ENCODE assay signal across 29 cellular contexts in genomic region chr1:199705825-199706224, GRCh38.
DNase-seq lines count a peak whose midpoint lies in the region; ATAC-seq lines count a peak whose summit lies in the region.
"Had no signal": no experiment of that assay in that cellular context is flagged by ENCODE, and none has a peak within 500 bp of the region (broad histone marks: within the 10 kb centered on the region; RNA-seq: fewer than 3 reads in every experiment).

No MANE protein-coding gene starts in this region.

- peak; percentile 30 for ATAC-seq in activated CD4-positive, alpha-beta T cell treated with anti-CD3 and anti-CD28 coated beads for 36 hours
- ATAC-seq in activated naive CD8-positive, alpha-beta T cell treated with anti-CD3 and anti-CD28 coated beads, Interleukin-2, amount 50 U/mL, for 24 hours = peak; percentile 87
- ATAC-seq in stimulated activated naive CD8-positive, alpha-beta T cell treated with anti-CD3 and anti-CD28 coated beads, Interleukin-15, Interleukin-2, amounts not matched to agents 100 U/mL and 50 U/mL, for 24 hours = peak; percentile 78
- no peak for ATAC-seq in stimulated activated naive CD8-positive, alpha-beta T cell treated with anti-CD3 and anti-CD28 coated beads, Interleukin-15, amount 100 ng/mL, for 72 hours
- ATAC-seq: A549; CD8-positive, alpha-beta T cell had no signal

- DNase-seq in activated CD4-positive, alpha-beta T cell treated with anti-CD3 and anti-CD28 coated beads for 36 hours = no peak
- DNase-seq in activated CD4-positive, alpha-beta T cell treated with anti-CD3 and anti-CD28 coated beads for 1 hour = no peak
- no peak for DNase-seq in activated naive CD8-positive, alpha-beta T cell treated with anti-CD3 and anti-CD28 coated beads, Interleukin-2, amount 50 U/mL, for 24 hours
- DNase-seq in activated naive CD8-positive, alpha-beta T cell treated with anti-CD3 and anti-CD28 coated beads for 36 hours = no peak
- no peak for DNase-seq in stimulated activated naive CD8-positive, alpha-beta T cell treated with anti-CD3 and anti-CD28 coated beads, Interleukin-15, Interleukin-2, amounts not matched to agents 100 U/mL and 50 U/mL, for 24 hours
- no peak for DNase-seq in stimulated activated naive CD8-positive, alpha-beta T cell treated with anti-CD3 and anti-CD28 coated beads, Interleukin-15, amount 100 ng/mL, for 72 hours
- DNase-seq: 8988T; ACHN; AML-193; BE2C; C1 segment of cervical spinal cord; Caco-2; Calu3; CD4-positive, alpha-beta memory T cell; CD4-positive, alpha-beta T cell; CD4-positive, CD25-positive, alpha-beta regulatory T cell; CD8-positive, alpha-beta memory T cell; CD8-positive, alpha-beta T cell; COR-L47; DMS 273 treated with DMSO at 0.1 percent for 48 hours; DMS153; DMS53; DMS79; DMS79 treated with DMSO at 0.1 percent for 48 hours; DND-41; EL had no signal

- CTCF ChIA-PET in activated CD4-positive, alpha-beta T cell treated with anti-CD3 and anti-CD28 coated beads for 36 hours (lab: Charles Lee) = no interaction called here

- no peaks in the 10 kb centered on the region for H3K4me1 Mint-ChIP-seq in activated CD4-positive, alpha-beta T cell treated with anti-CD3 and anti-CD28 coated beads for 36 hours
- peaks cover 3% of the 10 kb centered on the region for H3K4me1 Mint-ChIP-seq in activated naive CD8-positive, alpha-beta T cell treated with anti-CD3 and anti-CD28 coated beads, Interleukin-2, amount 50 U/mL, for 24 hours
- no peaks in the 10 kb centered on the region for H3K4me1 Mint-ChIP-seq in activated naive CD8-positive, alpha-beta T cell treated with anti-CD3 and anti-CD28 coated beads for 36 hours
- H3K4me1 Mint-ChIP-seq in stimulated activated naive CD8-positive, alpha-beta T cell treated with anti-CD3 and anti-CD28 coated beads, Interleukin-15, amount 100 ng/mL, for 72 hours = no peaks in the 10 kb centered on the region
- H3K4me1 Mint-ChIP-seq: B cell; CD4-positive, CD25-positive, alpha-beta regulatory T cell had no signal

- H3K27me3 Mint-ChIP-seq in activated CD4-positive, alpha-beta T cell treated with anti-CD3 and anti-CD28 coated beads for 36 hours = peaks cover 5% of the 10 kb centered on the region
- H3K27me3 Mint-ChIP-seq in activated naive CD8-positive, alpha-beta T cell treated with anti-CD3 and anti-CD28 coated beads, Interleukin-2, amount 50 U/mL, for 24 hours = peaks cover 2% of the 10 kb centered on the region
- H3K27me3 Mint-ChIP-seq in activated naive CD8-positive, alpha-beta T cell treated with anti-CD3 and anti-CD28 coated beads for 36 hours = peaks cover 12% of the 10 kb centered on the region
- peaks cover 7% of the 10 kb centered on the region for H3K27me3 Mint-ChIP-seq in stimulated activated naive CD8-positive, alpha-beta T cell treated with anti-CD3 and anti-CD28 coated beads, Interleukin-15, amount 100 ng/mL, for 72 hours

- POLR2A ChIA-PET in activated CD4-positive, alpha-beta T cell treated with anti-CD3 and anti-CD28 coated beads for 36 hours (lab: Charles Lee) = no interaction called here

- H3K27ac Mint-ChIP-seq in activated CD4-positive, alpha-beta T cell treated with anti-CD3 and anti-CD28 coated beads for 36 hours = no peak overlapping the region
- H3K27ac Mint-ChIP-seq in activated naive CD8-positive, alpha-beta T cell treated with anti-CD3 and anti-CD28 coated beads, Interleukin-2, amount 50 U/mL, for 24 hours = no peak overlapping the region
- no peak overlapping the region for H3K27ac Mint-ChIP-seq in activated naive CD8-positive, alpha-beta T cell treated with anti-CD3 and anti-CD28 coated beads for 36 hours
- peak overlapping the region in 1 of 2 donors; percentile 40 for H3K27ac Mint-ChIP-seq in stimulated activated naive CD8-positive, alpha-beta T cell treated with anti-CD3 and anti-CD28 coated beads, Interleukin-15, amount 100 ng/mL, for 72 hours
- H3K27ac Mint-ChIP-seq: B cell; CD14-positive monocyte; CD4-positive, alpha-beta memory T cell; CD4-positive, alpha-beta T cell; CD8-positive, alpha-beta memory T cell; CD8-positive, alpha-beta T cell had no signal

- H3K4me3 Mint-ChIP-seq in activated CD4-positive, alpha-beta T cell treated with anti-CD3 and anti-CD28 coated beads for 36 hours = no peak overlapping the region
- H3K4me3 Mint-ChIP-seq in activated naive CD8-positive, alpha-beta T cell treated with anti-CD3 and anti-CD28 coated beads, Interleukin-2, amount 50 U/mL, for 24 hours = no peak overlapping the region
- no peak overlapping the region for H3K4me3 Mint-ChIP-seq in activated naive CD8-positive, alpha-beta T cell treated with anti-CD3 and anti-CD28 coated beads for 36 hours
- H3K4me3 Mint-ChIP-seq in stimulated activated naive CD8-positive, alpha-beta T cell treated with anti-CD3 and anti-CD28 coated beads, Interleukin-15, amount 100 ng/mL, for 72 hours = no peak overlapping the region
- H3K4me3 Mint-ChIP-seq: B cell; CD14-positive monocyte; CD4-positive, alpha-beta memory T cell; CD4-positive, alpha-beta T cell; CD4-positive, CD25-positive, alpha-beta regulatory T cell; CD8-positive, alpha-beta memory T cell; CD8-positive, alpha-beta T cell had no signal

- intact Hi-C loops in activated CD4-positive, alpha-beta T cell treated with anti-CD3 and anti-CD28 coated beads for 36 hours (cut with DNase I, micrococcal nuclease) = no loop called here

- H3K36me3 Mint-ChIP-seq in activated CD4-positive, alpha-beta T cell treated with anti-CD3 and anti-CD28 coated beads for 36 hours (ENCODE audit: low read depth) = no peaks in the 10 kb centered on the region
- no peaks in the 10 kb centered on the region for H3K36me3 Mint-ChIP-seq in activated naive CD8-positive, alpha-beta T cell treated with anti-CD3 and anti-CD28 coated beads, Interleukin-2, amount 50 U/mL, for 24 hours (ENCODE audit: low read depth)
- no peaks in the 10 kb centered on the region for H3K36me3 Mint-ChIP-seq in activated naive CD8-positive, alpha-beta T cell treated with anti-CD3 and anti-CD28 coated beads for 36 hours
- H3K36me3 Mint-ChIP-seq: CD14-positive monocyte; CD4-positive, alpha-beta memory T cell; CD4-positive, CD25-positive, alpha-beta regulatory T cell; CD8-positive, alpha-beta memory T cell; CD8-positive, alpha-beta T cell had no signal

- H3K9me3 Mint-ChIP-seq in activated CD4-positive, alpha-beta T cell treated with anti-CD3 and anti-CD28 coated beads for 36 hours (ENCODE audit: low read depth) = peaks cover 8% of the 10 kb centered on the region
- peaks cover 8% of the 10 kb centered on the region for H3K9me3 Mint-ChIP-seq in activated naive CD8-positive, alpha-beta T cell treated with anti-CD3 and anti-CD28 coated beads, Interleukin-2, amount 50 U/mL, for 24 hours
- H3K9me3 Mint-ChIP-seq in activated naive CD8-positive, alpha-beta T cell treated with anti-CD3 and anti-CD28 coated beads for 36 hours = peaks cover 4% of the 10 kb centered on the region
- peaks cover 0 to 8% of the 10 kb centered on the region in 2 donors for H3K9me3 Mint-ChIP-seq in stimulated activated naive CD8-positive, alpha-beta T cell treated with anti-CD3 and anti-CD28 coated beads, Interleukin-15, amount 100 ng/mL, for 72 hours
